8 cellular contexts compared by ENCODE assay signal in genomic region chr5:138241688-138242547, GRCh38. TPM values are rescaled to one million over a fixed set of nuclear protein-coding genes. Genes with fewer than 3 reads are reported as not detected.
DNase-seq lines count a peak whose midpoint lies in the region; ATAC-seq and TF ChIP-seq lines count a peak whose summit lies in the region.

No MANE protein-coding gene starts in this region.

- H3K27me3 ChIP-seq in NT2/D1 (ENCODE audit: insufficient read depth, insufficient read length) (peaks cover 37% of the 10 kb centered on the region), mesenchymal stem cell (ENCODE audit: control insufficient read depth in 1 of 2, insufficient read depth in 1 of 2, low read length in 2 of 2) (peaks cover 52 to 80% of the 10 kb centered on the region in 2 experiments), upper lobe of left lung (peaks cover 0 to 6% (median 0%) of the 10 kb centered on the region in 4 donors)

- peak overlapping the region; percentile 41 for H4K91ac ChIP-seq in mesenchymal stem cell (ENCODE audit: low read length)

- H3K23ac ChIP-seq in mesenchymal stem cell (ENCODE audit: low read length in 2 of 2) = peak overlapping the region in 1 of 2 experiments; percentile 91

- H3K4me1 ChIP-seq in NT2/D1 (ENCODE audit: insufficient read depth, insufficient read length) (peaks cover 11% of the 10 kb centered on the region), mesenchymal stem cell (ENCODE audit: control insufficient read depth, insufficient read depth, low read depth, low read length) (peaks cover 9% of the 10 kb centered on the region), upper lobe of left lung (peaks cover 9 to 13% (median 11%) of the 10 kb centered on the region in 4 donors)

- peak overlapping the region; percentile 14 to 27 for H3K4me3 Mint-ChIP-seq in effector memory CD8-positive, alpha-beta T cell

- peak overlapping the region in 1 of 2 experiments; percentile 68 for H3K18ac ChIP-seq in mesenchymal stem cell (ENCODE audit: low read depth in 1 of 2, low read length in 2 of 2)

- no peak for TF ChIP-seq EP300 in upper lobe of left lung (IDR thresholded peaks at IDR 0.05)

- H3K36me3 ChIP-seq in NT2/D1 (ENCODE audit: insufficient read depth, insufficient read length, low read length) (no peaks in the 10 kb centered on the region), mesenchymal stem cell (ENCODE audit: control insufficient read depth in 1 of 2, insufficient read depth in 2 of 2, low read depth in 1 of 2, low read length in 2 of 2) (no peaks in the 10 kb centered on the region), upper lobe of left lung (no peaks in the 10 kb centered on the region)

- no peak overlapping the region for H2BK5ac ChIP-seq in mesenchymal stem cell (ENCODE audit: low read depth, low read length, poor library complexity, severe bottlenecking)

- H3K27ac ChIP-seq in mesenchymal stem cell (ENCODE audit: low read length, poor library complexity, severe bottlenecking) (no peak overlapping the region), upper lobe of left lung (no peak overlapping the region)

- peak; percentile 61 for ATAC-seq in effector memory CD8-positive, alpha-beta T cell (replicated peaks)
- peak; percentile 62 to 79 for ATAC-seq in upper lobe of left lung (ENCODE audit: low FRiP score in 2 of 2)

- H3K4ac ChIP-seq in mesenchymal stem cell (ENCODE audit: low read depth in 1 of 2, low read length in 2 of 2) = peak overlapping the region in 1 of 2 experiments; percentile 13

- H3K36me3 Mint-ChIP-seq in effector memory CD8-positive, alpha-beta T cell (ENCODE audit: insufficient read depth) = no peaks in the 10 kb centered on the region

- DNase-seq in ELR (ENCODE audit: low read depth) = peak; percentile 42
- no peak for DNase-seq in NT2/D1 (ENCODE audit: low read depth, low spot score)
- DNase-seq in effector memory CD8-positive, alpha-beta T cell = no peak
- peak; percentile 12 for DNase-seq in mesenchymal stem cell
- peak; percentile 26 to 87 for DNase-seq in upper lobe of left lung
- DNase-seq in NCI-H2029 (lab: John Stamatoyannopoulos, UW) = no peak
- no peak for DNase-seq in stimulated activated CD8-positive, alpha-beta memory T cell treated with anti-CD3 and anti-CD28 coated beads, Interleukin-4, amount 100 ng/mL, for 48 hours
- DNase-seq in NCI-H774 (lab: John Stamatoyannopoulos, UW) = no peak

- no peak for TF ChIP-seq POLR2A in upper lobe of left lung (IDR thresholded peaks at IDR 0.05)

- TF ChIP-seq CTCF in upper lobe of left lung (IDR thresholded peaks at IDR 0.05) = no peak

- no peaks in the 10 kb centered on the region for H3K9me3 Mint-ChIP-seq in effector memory CD8-positive, alpha-beta T cell

- no peak overlapping the region for H2BK120ac ChIP-seq in mesenchymal stem cell (ENCODE audit: low read depth, low read length)

- no peak overlapping the region for H4K8ac ChIP-seq in mesenchymal stem cell (ENCODE audit: low read length)

- no peak overlapping the region for H2AK5ac ChIP-seq in mesenchymal stem cell (ENCODE audit: low read length, severe bottlenecking)

- H3K79me1 ChIP-seq in mesenchymal stem cell (replicated peaks; ENCODE audit: low read length, poor library complexity, severe bottlenecking) = no peaks in the 10 kb centered on the region

- H3K4me2 ChIP-seq in mesenchymal stem cell (ENCODE audit: low read length, poor library complexity, severe bottlenecking) = peak overlapping the region; percentile 99

- H3K14ac ChIP-seq in mesenchymal stem cell (ENCODE audit: low read length in 2 of 2) = peak overlapping the region in 1 of 2 experiments; percentile 39

- H3K4me3 ChIP-seq in NT2/D1 (ENCODE audit: insufficient read length, low read depth) (peak overlapping the region; percentile 36), mesenchymal stem cell (ENCODE audit: insufficient read depth in 1 of 2, low read depth in 1 of 2, low read length in 2 of 2) (peak overlapping the region; percentile 49 to 70), upper lobe of left lung (peak overlapping the region; percentile 35 to 50 (median 40))

- 6% methylated on average over 60 of the region's 67 CpGs for WGBS in mesenchymal stem cell
- 4% methylated on average over 21 to 61 of the region's 67 CpGs for WGBS in upper lobe of left lung, 2 donors

- H2AFZ ChIP-seq in mesenchymal stem cell (ENCODE audit: low read depth, low read length) = peak overlapping the region; percentile 65

- no peak overlapping the region for H3K27ac Mint-ChIP-seq in effector memory CD8-positive, alpha-beta T cell

- H3K4me1 Mint-ChIP-seq in effector memory CD8-positive, alpha-beta T cell (ENCODE audit: low read depth in 2 of 2) = peaks cover 0 to 13% of the 10 kb centered on the region in 2 donors

- no peak overlapping the region for H2BK15ac ChIP-seq in mesenchymal stem cell (ENCODE audit: low read depth, poor library complexity, severe bottlenecking)

- H2BK12ac ChIP-seq in mesenchymal stem cell (ENCODE audit: low read length in 2 of 2) = no peak overlapping the region

- H3K9ac ChIP-seq in NT2/D1 (ENCODE audit: insufficient read length, low read depth) (peak overlapping the region; percentile 74), mesenchymal stem cell (ENCODE audit: low read length) (peak overlapping the region; percentile 58)

- no peaks in the 10 kb centered on the region for H3K9me3 ChIP-seq in NT2/D1 (ENCODE audit: insufficient read depth, low read length)
- H3K9me3 ChIP-seq in mesenchymal stem cell (ENCODE audit: control insufficient read depth, low read length) = no peaks in the 10 kb centered on the region
- no peaks in the 10 kb centered on the region for H3K9me3 ChIP-seq in upper lobe of left lung

- peaks cover 53 to 69% of the 10 kb centered on the region in 2 donors for H3K27me3 Mint-ChIP-seq in effector memory CD8-positive, alpha-beta T cell

RNA-seq across cellular contexts. Expression of gene CDC23, which starts 28.8 kb away (rescaled TPM):
- polyA plus RNA-seq in mesenchymal stem cell (2013, experiment 1 of 2) = 19.3 TPM
- polyA plus RNA-seq in mesenchymal stem cell (2013, experiment 2 of 2) = 19.1 TPM
- 10 to 100 TPM in 4 of 6 donors, 1 to 10 TPM in 2; 8.4 to 23.2 (median 17.3) TPM for total RNA-seq in upper lobe of left lung

RNA-seq across cellular contexts. Expression of gene GFRA3, which starts 32.5 kb away (rescaled TPM):
- not detected for polyA plus RNA-seq in mesenchymal stem cell (2013, experiment 1 of 2)
- not detected for polyA plus RNA-seq in mesenchymal stem cell (2013, experiment 2 of 2)
- under 1 TPM in 5 of 6 donors, not detected in 1; 0.30 to 0.86 (median 0.33) TPM for total RNA-seq in upper lobe of left lung

Comparison
In these comparisons a context has a peak if more than half of its experiments do, and no peak if none do; other contexts are left out.
1. DNase-seq: peak in ELR (single experiment), mesenchymal stem cell (single experiment) and upper lobe of left lung (2 of 2); none in NT2/D1 (single experiment), effector memory CD8-positive, alpha-beta T cell (0 of 3), NCI-H2029 (single experiment), stimulated activated CD8-positive, alpha-beta memory T cell treated with anti-CD3 and anti-CD28 coated beads, Interleukin-4, amount 100 ng/mL, for 48 hours (single experiment) and NCI-H774 (single experiment).
2. Peak in every context shown above with its lines, with median percentiles within 50 percentile points of each other: H3K4me3 ChIP-seq.